Comparison of ENCODE assay signal across 23 cellular contexts in genomic region chr3:35295875-35296274, GRCh38.
"Had no signal": no experiment of that assay in that cellular context is flagged by ENCODE, and none has a peak within 500 bp of the region (broad histone marks: within the 10 kb centered on the region; RNA-seq: fewer than 3 reads in every experiment).

No MANE protein-coding gene starts in this region.

- DNase-seq: activated CD4-positive, alpha-beta T cell treated with anti-CD3 and anti-CD28 coated beads, Interleukin-2, amount 50 U/mL, for 4 hours; activated CD4-positive, CD25-positive, alpha-beta regulatory T cell treated with anti-CD3 and anti-CD28 coated beads, Interleukin-2, amount 50 U/mL, for 72 hours; activated CD8-positive, alpha-beta memory T cell treated with anti-CD3 and anti-CD28 coated beads, Interleukin-2, amount 50 U/mL, for 48 hours; activated naive CD4-positive, alpha-beta T cell; activated T-cell treated with anti-CD3 and anti-CD28 coated beads, Interleukin-2, amount 50 U/mL, for 1 hour; aorta; central memory CD4-positive, alpha-beta T cell; NCI-H1092 treated with DMSO at 0.1 percent for 48 hours; NCI-H1417 treated with DMSO at 0.1 percent for 48 hours; NCI-H1694; NCI-H2029; NCI-H2107; NCI-H226; NCI-H526; NCI-H774; Peyer's patch; Right ventricle myocardium superior had no signal

- H3K27ac ChIP-seq: Peyer's patch, RWPE1 had no signal

- H3K4me3 Mint-ChIP-seq: activated CD8-positive, alpha-beta T cell treated with anti-CD3 and anti-CD28 coated beads, Interleukin-2, amount 10 ng/mL, durations not matched to agents 7 days and 5 days; activated naive CD4-positive, alpha-beta T cell treated with anti-CD3 and anti-CD28 coated beads, Interleukin-2, amount 50 U/mL, for 24 hours; T-helper 1 cell treated with Interleukin-12 subunit alpha and Interleukin-12 subunit beta and Interleukin-4 antibody, amounts not matched to agents 30 μg/mL and 1 μg/mL, for 36 hours; WTC11 had no signal

- H3K4me1 ChIP-seq: Peyer's patch had no signal

- H3K9me3 Mint-ChIP-seq: WTC11 had no signal

- H3K36me3 Mint-ChIP-seq: activated naive CD4-positive, alpha-beta T cell treated with anti-CD3 and anti-CD28 coated beads, Interleukin-2, amount 50 U/mL, for 24 hours; WTC11 had no signal

- H3K36me3 ChIP-seq: Peyer's patch had no signal

- H3K9me3 ChIP-seq: Peyer's patch had no signal

- FAIRE-seq: bronchial epithelial cell had no signal

- ATAC-seq: WTC11 had no signal

- H3K4me3 ChIP-seq: Peyer's patch had no signal

- H3K4me1 Mint-ChIP-seq: activated naive CD4-positive, alpha-beta T cell treated with anti-CD3 and anti-CD28 coated beads, Interleukin-2, amount 50 U/mL, for 24 hours; WTC11 had no signal

- H3K27me3 ChIP-seq: Peyer's patch had no signal

- H3K27ac Mint-ChIP-seq: activated CD8-positive, alpha-beta T cell treated with anti-CD3 and anti-CD28 coated beads, Interleukin-2, amount 10 ng/mL, durations not matched to agents 7 days and 5 days; activated naive CD4-positive, alpha-beta T cell treated with anti-CD3 and anti-CD28 coated beads, Interleukin-2, amount 50 U/mL, for 24 hours; T-helper 1 cell treated with Interleukin-12 subunit alpha and Interleukin-12 subunit beta and Interleukin-4 antibody, amounts not matched to agents 30 μg/mL and 1 μg/mL, for 36 hours; WTC11 had no signal

- H3K27me3 Mint-ChIP-seq: activated naive CD4-positive, alpha-beta T cell treated with anti-CD3 and anti-CD28 coated beads, Interleukin-2, amount 50 U/mL, for 24 hours had no signal
